Comparison of ENCODE assay signal across 8 cellular contexts in the genomic region with DNA sequence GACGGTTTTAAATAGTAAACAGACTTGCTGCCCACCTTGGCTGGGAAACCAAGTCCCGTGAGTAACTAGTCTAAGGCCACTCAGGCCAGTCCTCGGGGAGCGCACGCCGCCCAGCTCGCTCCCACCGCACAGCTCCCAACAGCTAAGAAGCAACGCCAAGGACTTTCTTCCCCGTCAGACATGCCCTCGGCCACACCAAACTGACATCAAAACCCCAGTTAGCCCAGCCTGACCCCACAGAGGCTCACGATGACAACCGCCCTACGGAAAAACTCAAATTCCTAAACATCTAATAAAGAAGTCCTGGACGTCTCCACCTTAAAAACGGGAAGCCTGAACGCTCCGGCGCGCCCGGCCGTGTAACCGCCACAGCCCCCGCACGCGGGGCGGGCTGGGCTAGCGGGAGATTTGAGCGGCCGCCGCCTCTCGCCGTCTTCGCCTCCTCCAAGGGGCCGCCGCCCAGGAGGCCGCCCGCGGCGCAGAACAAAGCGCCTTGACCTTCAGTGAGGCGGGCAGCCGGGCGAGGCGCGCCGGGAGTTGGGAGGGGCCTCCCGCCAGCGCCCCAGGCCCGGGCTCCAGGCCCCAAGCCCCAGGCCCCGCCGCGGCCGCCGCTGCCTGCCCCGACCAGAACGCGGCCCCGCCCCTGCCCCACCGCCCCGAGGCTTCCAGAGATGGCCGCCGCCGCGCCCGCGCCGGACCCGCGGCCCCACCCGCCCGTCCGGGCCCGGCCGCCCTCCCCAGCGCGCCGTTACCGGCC. TPM values are rescaled to one million over a fixed set of nuclear protein-coding genes. Genes with fewer than 3 reads are reported as not detected.
A peak's percentile ranks its signal among the peaks of the same experiment; 100 is the strongest.
DNase-seq lines count a peak whose midpoint lies in the region; ATAC-seq, FAIRE-seq and TF ChIP-seq lines count a peak whose summit lies in the region.

No MANE protein-coding gene starts in this region.

- peaks cover 3% of the 10 kb centered on the region for H3K36me3 ChIP-seq in skeletal muscle satellite cell (ENCODE audit: insufficient read depth, low read length)

- H3K27me3 Mint-ChIP-seq in activated T-cell treated with anti-CD3 and anti-CD28 coated beads, Interleukin-2, amount 50 U/mL, for 4 hours (ENCODE audit: low read depth), result no peaks in the 10 kb centered on the region

- peaks cover 2% of the 10 kb centered on the region for H3K9me3 ChIP-seq in iPS-18c (ENCODE audit: control insufficient read depth, insufficient read depth, low read length)
- no peaks in the 10 kb centered on the region for H3K9me3 ChIP-seq in skeletal muscle satellite cell (replicated peaks; ENCODE audit: low read length)

- H3K27me3 ChIP-seq in skeletal muscle satellite cell (ENCODE audit: control insufficient read depth, insufficient read depth, low read length), result no peaks in the 10 kb centered on the region

- no peak for FAIRE-seq in HTR-8/SVneo (lab: Jason Lieb, UNC)

- peaks cover 29% of the 10 kb centered on the region for H3K4me1 ChIP-seq in skeletal muscle satellite cell (ENCODE audit: control insufficient read depth, insufficient read depth, low read length)

- peaks cover 7% of the 10 kb centered on the region for H3K36me3 Mint-ChIP-seq in activated T-cell treated with anti-CD3 and anti-CD28 coated beads, Interleukin-2, amount 50 U/mL, for 4 hours (ENCODE audit: insufficient read depth)

- H3K4me2 ChIP-seq in skeletal muscle satellite cell (ENCODE audit: low read length), result peak overlapping the region; percentile 88

- H3K4me3 ChIP-seq in NB4 (ENCODE audit: low read depth, low read length), result peak overlapping the region; percentile 86
- H3K4me3 ChIP-seq in iPS-18c (ENCODE audit: insufficient read depth, low read depth, low read length), result peak overlapping the region; percentile 86
- peak overlapping the region; percentile 80 for H3K4me3 ChIP-seq in skeletal muscle satellite cell (ENCODE audit: low read length)

- TF ChIP-seq CTCF in NB4 (IDR thresholded peaks at IDR 0.05; ENCODE audit: low read depth, low read length), result no peak

- H3K4me3 Mint-ChIP-seq in activated T-cell treated with anti-CD3 and anti-CD28 coated beads, Interleukin-2, amount 50 U/mL, for 4 hours, result peak overlapping the region; percentile 100

- H3K9ac ChIP-seq in skeletal muscle satellite cell (ENCODE audit: low read depth, low read length), result peak overlapping the region; percentile 91

- DNase-seq in activated T-cell treated with anti-CD3 and anti-CD28 coated beads, Interleukin-2, amount 50 U/mL, for 4 hours, result peak; percentile 34
- no peak for DNase-seq in activated T-cell treated with anti-CD3 and anti-CD28 coated beads, Interleukin-2, amount 50 U/mL, for 1 hour
- DNase-seq in NB4 (ENCODE audit: low read depth) (peak; percentile 73), astrocyte of the hippocampus (ENCODE audit: low read depth, low spot score) (peak; percentile 56), HTR-8/SVneo (ENCODE audit: insufficient read length, low spot score) (no peak)

- TF ChIP-seq POLR2A in NB4 (IDR thresholded peaks at IDR 0.05; ENCODE audit: extremely low read depth, insufficient read length), result no peak

- H3K4me1 Mint-ChIP-seq in activated T-cell treated with anti-CD3 and anti-CD28 coated beads, Interleukin-2, amount 50 U/mL, for 4 hours (ENCODE audit: low read depth), result peaks cover 33% of the 10 kb centered on the region

- peak; percentile 39 to 41 for ATAC-seq in activated T-cell treated with anti-CD3 and anti-CD28 coated beads, Interleukin-2, amount 50 U/mL, for 4 hours
- ATAC-seq in HG02623 (IDR thresholded peaks at IDR 0.05; ENCODE audit: unreplicated experiment), result peak; percentile 39

- no peaks in the 10 kb centered on the region for H3K9me3 Mint-ChIP-seq in activated T-cell treated with anti-CD3 and anti-CD28 coated beads, Interleukin-2, amount 50 U/mL, for 4 hours

RNA-seq across cellular contexts. Expression of a gene that starts 0.5 kb away (rescaled TPM):
- 100 to 1,000 TPM; 194 to 201 (median 199) TPM for total RNA-seq in activated T-cell treated with anti-CD3 and anti-CD28 coated beads, Interleukin-2, amount 50 U/mL, for 4 hours
- total RNA-seq in skeletal muscle satellite cell (2012; rRNA removed), result 62.7 and 72.5 TPM in 2 replicates

Comparison
In these comparisons a context has a peak if more than half of its experiments do, and no peak if none do; other contexts are left out.
1. DNase-seq: peak in activated T-cell treated with anti-CD3 and anti-CD28 coated beads, Interleukin-2, amount 50 U/mL, for 4 hours (single experiment), NB4 (single experiment) and astrocyte of the hippocampus (single experiment); none in activated T-cell treated with anti-CD3 and anti-CD28 coated beads, Interleukin-2, amount 50 U/mL, for 1 hour (single experiment) and HTR-8/SVneo (single experiment).
2. Peak in every context shown above with its lines, with median percentiles within 50 percentile points of each other: H3K4me3 ChIP-seq.